ENCODE assay signal across 8 cellular contexts in the genomic region with DNA sequence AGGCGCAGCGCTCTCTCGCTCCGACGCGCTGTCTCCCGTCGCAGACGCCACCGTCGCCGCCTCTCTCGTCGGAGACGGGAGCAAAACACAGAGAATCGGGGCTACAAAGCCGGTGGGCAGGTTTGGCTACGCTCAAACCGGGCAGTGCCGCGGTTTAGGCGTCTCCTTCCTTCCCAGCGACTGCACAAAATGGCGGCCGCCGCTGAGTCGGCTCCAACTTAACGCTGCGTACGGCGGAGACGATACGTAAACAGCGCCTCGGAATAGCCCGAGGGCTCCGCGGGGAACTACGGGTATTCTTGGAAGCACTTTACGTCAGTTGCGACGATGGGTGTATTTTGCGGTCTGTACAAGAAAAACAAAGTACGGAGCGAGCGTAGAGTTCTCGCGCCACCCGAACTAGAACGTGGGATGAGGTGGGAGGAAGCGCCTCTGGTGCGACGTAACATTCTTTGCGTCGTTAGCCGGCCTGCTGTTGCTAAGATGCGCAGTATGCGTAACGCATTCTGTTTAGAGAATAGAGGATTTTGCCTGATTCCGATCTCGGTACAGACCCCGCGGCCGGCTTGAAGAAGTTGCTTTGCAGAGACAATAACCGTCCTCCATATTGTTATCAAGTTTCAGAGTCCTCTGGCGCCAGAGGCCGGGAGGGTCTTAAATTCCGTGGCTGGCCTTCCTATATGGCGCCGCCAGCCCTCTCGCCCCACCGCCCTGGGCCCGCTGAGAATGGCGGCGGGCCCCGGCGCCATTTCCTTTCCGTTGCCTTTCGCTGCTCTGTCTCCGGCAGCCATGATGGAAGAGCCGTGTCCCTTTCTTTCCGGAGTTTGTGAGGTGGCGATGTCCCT. TPM values are rescaled to one million over a fixed set of nuclear protein-coding genes. Genes with fewer than 3 reads are reported as not detected.
DNase-seq lines count a peak whose midpoint lies in the region; ATAC-seq lines count a peak whose summit lies in the region.

A gene (minus strand): TSS at position 194 of the 845 bp plus-strand sequence.

- peaks cover 6 to 8% of the 10 kb centered on the region in 2 donors for H3K9me3 Mint-ChIP-seq in activated naive CD4-positive, alpha-beta T cell treated with anti-CD3 and anti-CD28 coated beads, Interleukin-2, amount 50 U/mL, for 72 hours

- H3K27ac Mint-ChIP-seq in activated naive CD4-positive, alpha-beta T cell treated with anti-CD3 and anti-CD28 coated beads, Interleukin-2, amount 50 U/mL, for 72 hours: peak within 1 kb of the TSS; percentile 99 to 100

- peak within 1 kb of the TSS; percentile 100 for H3K4me3 ChIP-seq in GM08714 (ENCODE audit: low read length)

- peak; percentile 98 for DNase-seq in NCI-H1092 treated with DMSO at 0.1 percent for 48 hours (lab: John Stamatoyannopoulos, UW)
- DNase-seq in SKM-1 (lab: John Stamatoyannopoulos, UW; ENCODE audit: unreplicated experiment): peak; percentile 90
- peak; percentile 94 to 97 for DNase-seq in activated naive CD4-positive, alpha-beta T cell treated with anti-CD3 and anti-CD28 coated beads, Interleukin-2, amount 50 U/mL, for 72 hours (ENCODE audit: low spot score in 2 of 2)
- DNase-seq in glomerular endothelial cell (ENCODE audit: extremely low read depth, low read depth, low spot score): peak; percentile 92
- peak; percentile 90 for DNase-seq in occipital lobe (lab: John Stamatoyannopoulos, UW)

- peak; percentile 73 for ATAC-seq in HG02610 (IDR thresholded peaks at IDR 0.05; ENCODE audit: unreplicated experiment)
- peak; percentile 88 to 91 for ATAC-seq in activated naive CD4-positive, alpha-beta T cell treated with anti-CD3 and anti-CD28 coated beads, Interleukin-2, amount 50 U/mL, for 72 hours

- H3K36me3 Mint-ChIP-seq in activated naive CD4-positive, alpha-beta T cell treated with anti-CD3 and anti-CD28 coated beads, Interleukin-2, amount 50 U/mL, for 72 hours: peaks cover 51 to 68% of the 10 kb centered on the region in 2 donors

- H3K27ac ChIP-seq in temporal lobe (ENCODE audit: low read depth, low read length): peak within 1 kb of the TSS; percentile 100

RNA-seq across cellular contexts. Expression of the gene that starts here (rescaled TPM):
- 100 to 1,000 TPM; 382 to 415 TPM for total RNA-seq in activated naive CD4-positive, alpha-beta T cell treated with anti-CD3 and anti-CD28 coated beads, Interleukin-2, amount 50 U/mL, for 72 hours
- total RNA-seq in glomerular endothelial cell: 214 and 364 TPM in 2 replicates
- 646 TPM for total RNA-seq in occipital lobe
- 453 TPM for total RNA-seq in temporal lobe

Comparison
In these comparisons a context has a peak if more than half of its experiments do, and no peak if none do; other contexts are left out.
1. Peak in every context shown above with its lines: DNase-seq, ATAC-seq, H3K4me3 ChIP-seq and H3K27ac ChIP-seq.